ENCODE assay signal across 9 cellular contexts in the genomic region with DNA sequence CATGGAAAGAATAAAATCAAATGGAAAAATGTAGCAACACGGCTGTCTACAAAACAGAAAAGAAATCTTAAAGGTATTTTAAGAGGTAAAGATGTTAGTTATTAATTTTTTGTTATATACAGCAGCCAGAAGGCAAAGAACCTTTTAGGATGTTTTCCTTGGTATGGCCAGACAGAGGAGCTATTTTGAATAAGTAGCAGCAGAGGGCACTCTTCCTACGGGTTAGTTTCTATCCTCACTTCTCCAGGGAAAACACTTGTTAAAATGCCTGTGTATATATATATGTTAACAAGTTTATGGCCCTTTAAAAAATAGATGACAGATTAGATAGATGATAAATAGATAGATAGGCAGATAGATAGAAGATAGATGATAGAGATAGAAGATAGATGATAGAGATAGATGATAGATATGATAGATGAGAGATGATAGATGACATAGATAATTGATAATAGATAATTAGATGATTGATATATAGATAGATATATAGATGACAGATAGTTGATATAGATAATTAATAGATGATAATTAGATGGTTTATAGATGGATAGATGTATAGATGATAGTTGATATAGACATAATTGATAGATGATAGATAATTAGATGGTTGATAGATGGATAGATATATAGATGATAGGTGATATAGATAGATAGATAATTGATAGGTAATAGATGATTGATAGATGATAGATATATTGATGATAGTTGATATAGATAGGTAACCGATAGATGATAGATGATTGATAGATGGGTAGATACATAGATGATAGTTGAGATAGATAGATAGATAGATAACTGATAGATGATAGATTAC. TPM values are rescaled to one million over a fixed set of nuclear protein-coding genes. Genes with fewer than 3 reads are reported as not detected.
A peak's percentile ranks its signal among the peaks of the same experiment; 100 is the strongest.
DNase-seq lines count a peak whose midpoint lies in the region; ATAC-seq and TF ChIP-seq lines count a peak whose summit lies in the region.
"Had no signal": no experiment of that assay in that cellular context is flagged by ENCODE, and none has a peak within 500 bp of the region (broad histone marks: within the 10 kb centered on the region; RNA-seq: fewer than 3 reads in every experiment).

No MANE protein-coding gene starts in this region.

- no peaks in the 10 kb centered on the region for H3K36me3 Mint-ChIP-seq in MCF 10A (ENCODE audit: insufficient read depth, unreplicated experiment)
- H3K36me3 Mint-ChIP-seq: activated naive CD4-positive, alpha-beta T cell treated with anti-CD3 and anti-CD28 coated beads, Interleukin-2, amount 50 U/mL, for 24 hours had no signal

- no peaks in the 10 kb centered on the region for H3K4me1 Mint-ChIP-seq in MCF 10A (ENCODE audit: insufficient read depth, unreplicated experiment)
- H3K4me1 Mint-ChIP-seq: activated naive CD4-positive, alpha-beta T cell treated with anti-CD3 and anti-CD28 coated beads, Interleukin-2, amount 50 U/mL, for 24 hours had no signal

- DNase-seq in MCF 10A (ENCODE audit: unreplicated experiment) (peak; percentile 66), breast epithelium (ENCODE audit: low spot score in 2 of 2) (no peak), NCI-H226 (peak; percentile 61), astrocyte of the spinal cord (ENCODE audit: low read depth, low spot score) (peak; percentile 43), left kidney (ENCODE audit: low read depth, low spot score) (peak; percentile 69)
- DNase-seq in effector CD8-positive, alpha-beta T cell (lab: John Stamatoyannopoulos, UW), result no peak

- no peaks in the 10 kb centered on the region for H3K4me1 ChIP-seq in breast epithelium

- ATAC-seq in GM18868 (IDR thresholded peaks at IDR 0.05; ENCODE audit: unreplicated experiment) (no peak), GM21619 (IDR thresholded peaks at IDR 0.05; ENCODE audit: unreplicated experiment) (no peak)

- no peak overlapping the region for H3K27ac Mint-ChIP-seq in MCF 10A (ENCODE audit: low read depth, unreplicated experiment)
- H3K27ac Mint-ChIP-seq: activated naive CD4-positive, alpha-beta T cell treated with anti-CD3 and anti-CD28 coated beads, Interleukin-2, amount 50 U/mL, for 24 hours had no signal

- CTCF ChIA-PET in MCF 10A (lab: Yijun Ruan, JAX), result interaction anchor here (0.5 to 3.1 kb wide), 18 partner anchors 10 to 1202 kb away, joined by 3 to 59 read pairs (median 4); partner anchors contain the start of genes NOD1 and WIPF3

- no TSS peak for BruUV-seq in MCF 10A (replicated peaks; lab: Mats Ljungman, UMichigan)

- no peak overlapping the region for H3K4me3 Mint-ChIP-seq in MCF 10A (ENCODE audit: unreplicated experiment)
- H3K4me3 Mint-ChIP-seq: activated naive CD4-positive, alpha-beta T cell treated with anti-CD3 and anti-CD28 coated beads, Interleukin-2, amount 50 U/mL, for 24 hours had no signal

- in situ Hi-C loops in astrocyte of the spinal cord (cut with HindIII; ENCODE audit: low sequenced_read_pairs), result no loop called here

- H3K36me3 ChIP-seq in breast epithelium, result no peaks in the 10 kb centered on the region

- intact Hi-C loops in MCF 10A (cut with micrococcal nuclease) (loop anchor here (1.0 to 5.0 kb wide), 2 partner anchors 111 to 173 kb away; no protein-coding TSS in a partner anchor), breast epithelium (cut with DNase I; ENCODE audit: low total_unique reads) (no loop called here)

- H3K27ac ChIP-seq in breast epithelium, result no peak overlapping the region

- TF ChIP-seq CTCF in MCF 10A (IDR thresholded peaks at IDR 0.05; ENCODE audit: unreplicated experiment) (peak; percentile 49), breast epithelium (IDR thresholded peaks at IDR 0.05) (peak in 1 of 3 donors; percentile 24), astrocyte of the spinal cord (IDR thresholded peaks at IDR 0.05; ENCODE audit: low read depth, low read length) (peak; percentile 63)

- H3K27me3 ChIP-seq in breast epithelium, result no peaks in the 10 kb centered on the region

- H3K4me3 ChIP-seq in breast epithelium (no peak overlapping the region), astrocyte of the spinal cord (ENCODE audit: low read depth, low read length) (no peak overlapping the region)

- no peaks in the 10 kb centered on the region for H3K9me3 Mint-ChIP-seq in MCF 10A (ENCODE audit: unreplicated experiment)
- H3K9me3 Mint-ChIP-seq: activated naive CD4-positive, alpha-beta T cell treated with anti-CD3 and anti-CD28 coated beads, Interleukin-2, amount 50 U/mL, for 24 hours had no signal

- H3K9me3 ChIP-seq in breast epithelium, result no peaks in the 10 kb centered on the region

- POLR2A ChIA-PET in MCF 10A (lab: Yijun Ruan, JAX), result interaction anchor here (0.6 to 1.1 kb wide), 7 partner anchors 47 to 279 kb away, joined by 3 to 6 read pairs (median 3); partner anchors contain the start of gene FKBP14

- no peak for TF ChIP-seq POLR2A in breast epithelium (IDR thresholded peaks at IDR 0.05)

- H3K27me3 Mint-ChIP-seq in MCF 10A (ENCODE audit: insufficient read depth, unreplicated experiment), result peaks cover 12% of the 10 kb centered on the region

RNA-seq across cellular contexts. Expression of gene WIPF3, which starts 57.8 kb away (rescaled TPM):
- total RNA-seq in MCF 10A (2022), result not detected in 2 replicates
- total RNA-seq in breast epithelium, result 1 to 10 TPM in 1 of 3 donors, under 1 TPM in 2; 0.16 to 3.2 (median 0.66) TPM

Comparison
In these comparisons a context has a peak if more than half of its experiments do, and no peak if none do; other contexts are left out.
1. DNase-seq: peak in MCF 10A (single experiment), NCI-H226 (single experiment), astrocyte of the spinal cord (single experiment) and left kidney (single experiment); none in breast epithelium (0 of 2) and effector CD8-positive, alpha-beta T cell (single experiment).